ENCODE assay signal across 15 cellular contexts in genomic region chr1:160460214-160460642, GRCh38. TPM values are rescaled to one million over a fixed set of nuclear protein-coding genes. Genes with fewer than 3 reads are reported as not detected.
DNase-seq lines count a peak whose midpoint lies in the region; ATAC-seq lines count a peak whose summit lies in the region.
"Had no signal": no experiment of that assay in that cellular context is flagged by ENCODE, and none has a peak within 500 bp of the region (broad histone marks: within the 10 kb centered on the region; RNA-seq: fewer than 3 reads in every experiment).

No MANE protein-coding gene starts in this region.

- CTCF ChIA-PET in activated naive CD4-positive, alpha-beta T cell treated with anti-CD3 and anti-CD28 coated beads for 36 hours (lab: Charles Lee), result no interaction called here

- peaks cover 89% of the 10 kb centered on the region for H3K4me1 Mint-ChIP-seq in activated T-cell treated with anti-CD3 and anti-CD28 coated beads, Interleukin-2, amount 50 U/mL, for 24 hours (ENCODE audit: low read depth)
- peaks cover 91% of the 10 kb centered on the region for H3K4me1 Mint-ChIP-seq in activated naive CD4-positive, alpha-beta T cell treated with anti-CD3 and anti-CD28 coated beads for 36 hours (ENCODE audit: low read depth)

- DNase-seq in activated T-cell treated with anti-CD3 and anti-CD28 coated beads, Interleukin-2, amount 50 U/mL, for 24 hours, result peak; percentile 53
- no peak for DNase-seq in activated T-cell treated with anti-CD3 and anti-CD28 coated beads, Interleukin-2, amount 50 U/mL, for 48 hours
- DNase-seq in activated naive CD4-positive, alpha-beta T cell treated with anti-CD3 and anti-CD28 coated beads for 36 hours, result no peak
- DNase-seq in stimulated activated CD8-positive, alpha-beta memory T cell treated with anti-CD3 and anti-CD28 coated beads, Interleukin-4, amount 100 ng/mL, for 48 hours, result peak; percentile 46
- DNase-seq: activated CD4-positive, CD25-positive, alpha-beta regulatory T cell treated with anti-CD3 and anti-CD28 coated beads, Interleukin-2, amount 50 U/mL, for 72 hours; dorsolateral prefrontal cortex; foreskin fibroblast; kidney glomerular epithelial cell; NCI-H1436; NCI-H774; SJCRH30 had no signal

- peak overlapping the region; percentile 65 for H3K4me3 Mint-ChIP-seq in activated T-cell treated with anti-CD3 and anti-CD28 coated beads, Interleukin-2, amount 50 U/mL, for 24 hours
- peak overlapping the region; percentile 68 for H3K4me3 Mint-ChIP-seq in activated naive CD4-positive, alpha-beta T cell treated with anti-CD3 and anti-CD28 coated beads for 36 hours

- H3K27me3 Mint-ChIP-seq in activated T-cell treated with anti-CD3 and anti-CD28 coated beads, Interleukin-2, amount 50 U/mL, for 24 hours, result no peaks in the 10 kb centered on the region
- H3K27me3 Mint-ChIP-seq in activated naive CD4-positive, alpha-beta T cell treated with anti-CD3 and anti-CD28 coated beads for 36 hours (ENCODE audit: low read depth), result no peaks in the 10 kb centered on the region

- ATAC-seq in HG03095 (IDR thresholded peaks at IDR 0.05; ENCODE audit: unreplicated experiment) (peak; percentile 39), GM18502 (IDR thresholded peaks at IDR 0.05; ENCODE audit: poor library complexity, unreplicated experiment) (no peak), HG02970 (IDR thresholded peaks at IDR 0.05; ENCODE audit: low FRiP score, unreplicated experiment) (no peak), GM19455 (IDR thresholded peaks at IDR 0.05; ENCODE audit: unreplicated experiment) (no peak)

- H3K27ac Mint-ChIP-seq in activated T-cell treated with anti-CD3 and anti-CD28 coated beads, Interleukin-2, amount 50 U/mL, for 24 hours, result peak overlapping the region; percentile 98
- H3K27ac Mint-ChIP-seq in activated naive CD4-positive, alpha-beta T cell treated with anti-CD3 and anti-CD28 coated beads for 36 hours, result peak overlapping the region; percentile 99

- intact Hi-C loops in activated naive CD4-positive, alpha-beta T cell treated with anti-CD3 and anti-CD28 coated beads for 36 hours (cut with micrococcal nuclease), result loop anchor here (1.0 to 5.0 kb wide), 2 partner anchors 28 to 337 kb away; partner anchors contain the start of gene LY9

- peaks cover 2% of the 10 kb centered on the region for H3K36me3 Mint-ChIP-seq in activated T-cell treated with anti-CD3 and anti-CD28 coated beads, Interleukin-2, amount 50 U/mL, for 24 hours (ENCODE audit: low read depth)
- H3K36me3 Mint-ChIP-seq in activated naive CD4-positive, alpha-beta T cell treated with anti-CD3 and anti-CD28 coated beads for 36 hours (ENCODE audit: low read depth), result no peaks in the 10 kb centered on the region

- H3K9me3 Mint-ChIP-seq in activated T-cell treated with anti-CD3 and anti-CD28 coated beads, Interleukin-2, amount 50 U/mL, for 24 hours, result peaks cover 2% of the 10 kb centered on the region
- no peaks in the 10 kb centered on the region for H3K9me3 Mint-ChIP-seq in activated naive CD4-positive, alpha-beta T cell treated with anti-CD3 and anti-CD28 coated beads for 36 hours

RNA-seq across cellular contexts. Expression of gene VANGL2, which starts 59.9 kb away (rescaled TPM):
- total RNA-seq in activated naive CD4-positive, alpha-beta T cell treated with anti-CD3 and anti-CD28 coated beads for 36 hours, result under 1 TPM in 1 of 2 experiments, not detected in 1; 0.27 TPM

Comparison
In these comparisons a context has a peak if more than half of its experiments do, and no peak if none do; other contexts are left out.
1. DNase-seq: peak in activated T-cell treated with anti-CD3 and anti-CD28 coated beads, Interleukin-2, amount 50 U/mL, for 24 hours (single experiment) and stimulated activated CD8-positive, alpha-beta memory T cell treated with anti-CD3 and anti-CD28 coated beads, Interleukin-4, amount 100 ng/mL, for 48 hours (single experiment); none in activated T-cell treated with anti-CD3 and anti-CD28 coated beads, Interleukin-2, amount 50 U/mL, for 48 hours (0 of 2) and activated naive CD4-positive, alpha-beta T cell treated with anti-CD3 and anti-CD28 coated beads for 36 hours (single experiment).